Comparison of ENCODE assay signal across 8 cellular contexts in the genomic region with DNA sequence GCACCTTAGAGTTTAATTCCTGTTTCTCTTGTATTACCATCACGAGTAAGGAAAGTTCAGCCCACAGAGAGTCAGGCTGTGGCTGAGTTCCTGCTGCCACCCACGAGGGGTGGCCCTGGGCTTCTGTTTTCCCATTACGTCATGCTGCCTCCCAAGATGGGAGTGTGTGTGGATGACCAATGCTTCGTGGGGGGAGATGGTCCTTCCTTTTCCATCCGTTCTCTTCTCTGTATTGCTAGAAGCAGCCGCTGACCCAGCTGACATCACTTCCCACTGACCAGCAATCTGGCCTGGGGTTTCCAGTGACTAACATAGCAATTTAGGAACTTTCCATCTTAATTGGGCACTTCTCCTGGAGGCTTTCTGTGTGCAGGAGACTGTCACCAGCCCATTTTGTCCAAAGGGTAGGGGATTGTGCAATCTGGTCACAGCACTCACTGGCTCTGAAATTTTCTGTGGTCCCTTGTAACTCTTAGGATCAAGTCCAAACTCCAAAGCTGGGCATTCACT. TPM values are rescaled to one million over a fixed set of nuclear protein-coding genes. Genes with fewer than 3 reads are reported as not detected.
A peak's percentile ranks its signal among the peaks of the same experiment; 100 is the strongest.
DNase-seq lines count a peak whose midpoint lies in the region; ATAC-seq and TF ChIP-seq lines count a peak whose summit lies in the region.

No MANE protein-coding gene starts in this region.

- intact Hi-C loops in activated CD4-positive, alpha-beta memory T cell treated with anti-CD3 and anti-CD28 coated beads for 36 hours (cut with micrococcal nuclease) = no loop called here
- intact Hi-C loops in adrenal gland (cut with DNase I) = loop anchor here in 1 of 2 donors (10.0 kb wide), 1 partner anchor 51 kb away; no protein-coding TSS in a partner anchor

- no peak overlapping the region for H3K4me3 ChIP-seq in adrenal gland

- H3K27ac ChIP-seq in adrenal gland = peak overlapping the region in 4 of 5 donors; percentile 30 to 85 (median 68)

- CTCF ChIA-PET in activated CD4-positive, alpha-beta memory T cell treated with anti-CD3 and anti-CD28 coated beads for 36 hours (lab: Charles Lee) = interaction anchor here (0.6 to 3.1 kb wide), 3 partner anchors 13 to 21 kb away, joined by 3 to 11 read pairs (median 5); no protein-coding TSS in a partner anchor
- CTCF ChIA-PET in activated CD4-positive, alpha-beta memory T cell treated with anti-CD3 and anti-CD28 coated beads, Interleukin-2, amount 10 ng/mL, durations not matched to agents 7 days and 5 days (lab: Charles Lee) = interaction anchor here (1.2 to 1.5 kb wide), 2 partner anchors 12 to 20 kb away, joined by 3 to 6 read pairs; no protein-coding TSS in a partner anchor
- CTCF ChIA-PET in activated naive CD4-positive, alpha-beta T cell treated with anti-CD3 and anti-CD28 coated beads, Interleukin-2, amount 10 ng/mL, durations not matched to agents 7 days and 5 days (lab: Charles Lee) = interaction anchor here (0.8 to 1.8 kb wide), 4 partner anchors 9 to 52 kb away, joined by 3 to 5 read pairs (median 4); a partner anchor contains a TSS

- H3K27ac Mint-ChIP-seq in activated CD4-positive, alpha-beta memory T cell treated with anti-CD3 and anti-CD28 coated beads for 36 hours = peak overlapping the region; percentile 34
- no peak overlapping the region for H3K27ac Mint-ChIP-seq in activated CD4-positive, alpha-beta memory T cell treated with anti-CD3 and anti-CD28 coated beads, Interleukin-2, amount 10 ng/mL, durations not matched to agents 7 days and 5 days
- H3K27ac Mint-ChIP-seq in immature natural killer cell = peak overlapping the region in 4 of 6 donors; percentile 43 to 67 (median 53)
- H3K27ac Mint-ChIP-seq in stimulated activated naive B cell treated with anti-CD40 and anti-IgM and Interleukin-4, amounts not matched to agents 10 μg/mL and 1 μg/mL and 100 μg/mL, for 72 hours = peak overlapping the region; percentile 91
- no peak overlapping the region for H3K27ac Mint-ChIP-seq in activated naive CD4-positive, alpha-beta T cell treated with anti-CD3 and anti-CD28 coated beads, Interleukin-2, amount 10 ng/mL, durations not matched to agents 7 days and 5 days
- H3K27ac Mint-ChIP-seq in progenitor cell of endocrine pancreas = no peak overlapping the region

- no peaks in the 10 kb centered on the region for H3K27me3 Mint-ChIP-seq in activated CD4-positive, alpha-beta memory T cell treated with anti-CD3 and anti-CD28 coated beads for 36 hours
- H3K27me3 Mint-ChIP-seq in activated CD4-positive, alpha-beta memory T cell treated with anti-CD3 and anti-CD28 coated beads, Interleukin-2, amount 10 ng/mL, durations not matched to agents 7 days and 5 days = no peaks in the 10 kb centered on the region
- peaks cover 0 to 3% (median 0%) of the 10 kb centered on the region in 3 donors for H3K27me3 Mint-ChIP-seq in immature natural killer cell (ENCODE audit: low read depth in 3 of 3)
- no peaks in the 10 kb centered on the region for H3K27me3 Mint-ChIP-seq in stimulated activated naive B cell treated with anti-CD40 and anti-IgM and Interleukin-4, amounts not matched to agents 10 μg/mL and 1 μg/mL and 100 μg/mL, for 72 hours
- no peaks in the 10 kb centered on the region for H3K27me3 Mint-ChIP-seq in activated naive CD4-positive, alpha-beta T cell treated with anti-CD3 and anti-CD28 coated beads, Interleukin-2, amount 10 ng/mL, durations not matched to agents 7 days and 5 days
- H3K27me3 Mint-ChIP-seq in progenitor cell of endocrine pancreas = no peaks in the 10 kb centered on the region

- 47 to 62% (median 52%) methylated on average over 6 of the region's 6 CpGs for WGBS in adrenal gland, 4 donors

- DNase-seq in activated CD4-positive, alpha-beta memory T cell treated with anti-CD3 and anti-CD28 coated beads for 36 hours = peak; percentile 38
- DNase-seq in activated CD4-positive, alpha-beta memory T cell treated with anti-CD3 and anti-CD28 coated beads, Interleukin-2, amount 10 ng/mL, durations not matched to agents 7 days and 5 days = no peak
- peak; percentile 46 to 88 (median 80) for DNase-seq in adrenal gland
- DNase-seq in immature natural killer cell = no peak
- peak; percentile 46 for DNase-seq in stimulated activated naive B cell treated with anti-CD40 and anti-IgM and Interleukin-4, amounts not matched to agents 10 μg/mL and 1 μg/mL and 100 μg/mL, for 72 hours
- no peak for DNase-seq in activated naive CD4-positive, alpha-beta T cell treated with anti-CD3 and anti-CD28 coated beads, Interleukin-2, amount 10 ng/mL, durations not matched to agents 7 days and 5 days
- no peak for DNase-seq in progenitor cell of endocrine pancreas (ENCODE audit: low spot score, unreplicated experiment)
- no peak for DNase-seq in HUDEP-2 (lab: John Stamatoyannopoulos, UW; ENCODE audit: unreplicated experiment in 76 of 76)

- POLR2A ChIA-PET in activated CD4-positive, alpha-beta memory T cell treated with anti-CD3 and anti-CD28 coated beads for 36 hours (lab: Charles Lee) = no interaction called here
- POLR2A ChIA-PET in activated CD4-positive, alpha-beta memory T cell treated with anti-CD3 and anti-CD28 coated beads, Interleukin-2, amount 10 ng/mL, durations not matched to agents 7 days and 5 days (lab: Charles Lee) = interaction anchor here (1.0 kb wide), 1 partner anchor 74 kb away, joined by 3 read pairs; a partner anchor contains a TSS

- H3K4me1 Mint-ChIP-seq in activated CD4-positive, alpha-beta memory T cell treated with anti-CD3 and anti-CD28 coated beads for 36 hours (ENCODE audit: low read depth) = peaks cover 16% of the 10 kb centered on the region
- peaks cover 12% of the 10 kb centered on the region for H3K4me1 Mint-ChIP-seq in activated CD4-positive, alpha-beta memory T cell treated with anti-CD3 and anti-CD28 coated beads, Interleukin-2, amount 10 ng/mL, durations not matched to agents 7 days and 5 days
- H3K4me1 Mint-ChIP-seq in immature natural killer cell = peaks cover 32 to 41% of the 10 kb centered on the region in 2 donors
- H3K4me1 Mint-ChIP-seq in stimulated activated naive B cell treated with anti-CD40 and anti-IgM and Interleukin-4, amounts not matched to agents 10 μg/mL and 1 μg/mL and 100 μg/mL, for 72 hours = peaks cover 24 to 33% of the 10 kb centered on the region in 2 donors
- peaks cover 5% of the 10 kb centered on the region for H3K4me1 Mint-ChIP-seq in activated naive CD4-positive, alpha-beta T cell treated with anti-CD3 and anti-CD28 coated beads, Interleukin-2, amount 10 ng/mL, durations not matched to agents 7 days and 5 days
- no peaks in the 10 kb centered on the region for H3K4me1 Mint-ChIP-seq in progenitor cell of endocrine pancreas (ENCODE audit: low read depth)

- peak; percentile 85 to 87 for ATAC-seq in stimulated activated naive B cell treated with anti-CD40 and anti-IgM and Interleukin-4, amounts not matched to agents 10 μg/mL and 1 μg/mL and 100 μg/mL, for 72 hours (replicated peaks)

- peaks cover 9% of the 10 kb centered on the region for H3K36me3 Mint-ChIP-seq in activated CD4-positive, alpha-beta memory T cell treated with anti-CD3 and anti-CD28 coated beads for 36 hours
- H3K36me3 Mint-ChIP-seq in activated CD4-positive, alpha-beta memory T cell treated with anti-CD3 and anti-CD28 coated beads, Interleukin-2, amount 10 ng/mL, durations not matched to agents 7 days and 5 days (ENCODE audit: low read depth) = peaks cover 13% of the 10 kb centered on the region
- H3K36me3 Mint-ChIP-seq in immature natural killer cell = peaks cover 6 to 30% (median 10%) of the 10 kb centered on the region in 3 donors
- peaks cover 6 to 8% of the 10 kb centered on the region in 2 donors for H3K36me3 Mint-ChIP-seq in stimulated activated naive B cell treated with anti-CD40 and anti-IgM and Interleukin-4, amounts not matched to agents 10 μg/mL and 1 μg/mL and 100 μg/mL, for 72 hours
- H3K36me3 Mint-ChIP-seq in activated naive CD4-positive, alpha-beta T cell treated with anti-CD3 and anti-CD28 coated beads, Interleukin-2, amount 10 ng/mL, durations not matched to agents 7 days and 5 days = peaks cover 11% of the 10 kb centered on the region
- no peaks in the 10 kb centered on the region for H3K36me3 Mint-ChIP-seq in progenitor cell of endocrine pancreas (ENCODE audit: insufficient read depth)

- peaks cover 0 to 16% of the 10 kb centered on the region in 2 donors for H3K4me1 ChIP-seq in adrenal gland (replicated peaks in 1 of 2)

- peaks cover 9% of the 10 kb centered on the region for H3K9me3 Mint-ChIP-seq in activated CD4-positive, alpha-beta memory T cell treated with anti-CD3 and anti-CD28 coated beads for 36 hours
- peaks cover 5% of the 10 kb centered on the region for H3K9me3 Mint-ChIP-seq in activated CD4-positive, alpha-beta memory T cell treated with anti-CD3 and anti-CD28 coated beads, Interleukin-2, amount 10 ng/mL, durations not matched to agents 7 days and 5 days
- H3K9me3 Mint-ChIP-seq in immature natural killer cell (peaks cover 0 to 6% (median 2%) of the 10 kb centered on the region in 6 donors), progenitor cell of endocrine pancreas (ENCODE audit: low read depth) (no peaks in the 10 kb centered on the region)
- H3K9me3 Mint-ChIP-seq in stimulated activated naive B cell treated with anti-CD40 and anti-IgM and Interleukin-4, amounts not matched to agents 10 μg/mL and 1 μg/mL and 100 μg/mL, for 72 hours = peaks cover under 1 to 3% of the 10 kb centered on the region in 2 donors
- peaks cover 6% of the 10 kb centered on the region for H3K9me3 Mint-ChIP-seq in activated naive CD4-positive, alpha-beta T cell treated with anti-CD3 and anti-CD28 coated beads, Interleukin-2, amount 10 ng/mL, durations not matched to agents 7 days and 5 days

- no peaks in the 10 kb centered on the region for H3K36me3 ChIP-seq in adrenal gland (replicated peaks in 1 of 2)

- no peak overlapping the region for H3K4me3 Mint-ChIP-seq in activated CD4-positive, alpha-beta memory T cell treated with anti-CD3 and anti-CD28 coated beads for 36 hours
- no peak overlapping the region for H3K4me3 Mint-ChIP-seq in activated CD4-positive, alpha-beta memory T cell treated with anti-CD3 and anti-CD28 coated beads, Interleukin-2, amount 10 ng/mL, durations not matched to agents 7 days and 5 days
- H3K4me3 Mint-ChIP-seq in immature natural killer cell = peak overlapping the region in 2 of 5 donors; percentile 12 to 30
- no peak overlapping the region for H3K4me3 Mint-ChIP-seq in stimulated activated naive B cell treated with anti-CD40 and anti-IgM and Interleukin-4, amounts not matched to agents 10 μg/mL and 1 μg/mL and 100 μg/mL, for 72 hours
- H3K4me3 Mint-ChIP-seq in activated naive CD4-positive, alpha-beta T cell treated with anti-CD3 and anti-CD28 coated beads, Interleukin-2, amount 10 ng/mL, durations not matched to agents 7 days and 5 days = no peak overlapping the region
- H3K4me3 Mint-ChIP-seq in progenitor cell of endocrine pancreas (ENCODE audit: low read depth) = no peak overlapping the region

- TF ChIP-seq CTCF in adrenal gland (IDR thresholded peaks at IDR 0.05) (no peak), progenitor cell of endocrine pancreas (IDR thresholded peaks at IDR 0.05; ENCODE audit: unreplicated experiment) (no peak)

- no peaks in the 10 kb centered on the region for H3K9me3 ChIP-seq in adrenal gland (replicated peaks in 1 of 3)

- H3K27me3 ChIP-seq in adrenal gland = no peaks in the 10 kb centered on the region

- TF ChIP-seq POLR2A in adrenal gland (IDR thresholded peaks at IDR 0.05) = no peak

RNA-seq across cellular contexts. Expression of a gene that starts 9.3 kb away (rescaled TPM):
- total RNA-seq in activated CD4-positive, alpha-beta memory T cell treated with anti-CD3 and anti-CD28 coated beads for 36 hours = 1 to 10 TPM; 7.3 to 8.3 TPM
- 1 to 10 TPM; 5.1 to 5.2 TPM for total RNA-seq in activated CD4-positive, alpha-beta memory T cell treated with anti-CD3 and anti-CD28 coated beads, Interleukin-2, amount 10 ng/mL, durations not matched to agents 7 days and 5 days
- total RNA-seq in adrenal gland = 1 to 10 TPM; 2.5 to 8.7 (median 6.4) TPM
- polyA plus RNA-seq in adrenal gland = 1 to 10 TPM; 2.1 to 3.7 (median 2.3) TPM
- polyA plus RNA-seq in immature natural killer cell = 10 to 100 TPM; 14.5 to 37.5 (median 37.1) TPM
- total RNA-seq in progenitor cell of endocrine pancreas = 0.36 and 0.40 TPM in 2 replicates

RNA-seq across cellular contexts. Expression of a gene that starts 32.4 kb away (rescaled TPM):
- 10 to 100 TPM; 47.0 to 51.3 TPM for total RNA-seq in activated CD4-positive, alpha-beta memory T cell treated with anti-CD3 and anti-CD28 coated beads for 36 hours
- 10 to 100 TPM; 68.5 to 73.2 TPM for total RNA-seq in activated CD4-positive, alpha-beta memory T cell treated with anti-CD3 and anti-CD28 coated beads, Interleukin-2, amount 10 ng/mL, durations not matched to agents 7 days and 5 days
- total RNA-seq in adrenal gland = 10 to 100 TPM; 27.9 to 59.7 (median 44.5) TPM
- 10 to 100 TPM; 22.3 to 29.9 (median 28.4) TPM for polyA plus RNA-seq in adrenal gland
- polyA plus RNA-seq in immature natural killer cell = 10 to 100 TPM in 2 of 3 donors, 1 to 10 TPM in 1; 6.6 to 47.8 (median 12.7) TPM
- total RNA-seq in progenitor cell of endocrine pancreas = 70.3 and 72.5 TPM in 2 replicates

RNA-seq across cellular contexts. Expression of a gene that starts 58.5 kb away (rescaled TPM):
- total RNA-seq in activated CD4-positive, alpha-beta memory T cell treated with anti-CD3 and anti-CD28 coated beads for 36 hours = 10 to 100 TPM; 70.3 to 76.1 TPM
- total RNA-seq in activated CD4-positive, alpha-beta memory T cell treated with anti-CD3 and anti-CD28 coated beads, Interleukin-2, amount 10 ng/mL, durations not matched to agents 7 days and 5 days = 100 to 1,000 TPM; 117 to 118 TPM
- total RNA-seq in adrenal gland (100 to 1,000 TPM in 5 of 8 donors, 10 to 100 TPM in 3; 41.7 to 161 (median 109) TPM), progenitor cell of endocrine pancreas (117 and 123 TPM in 2 replicates)
- polyA plus RNA-seq in adrenal gland (100 to 1,000 TPM in 1 of 3 donors, 10 to 100 TPM in 2; 78.2 to 171 (median 94.1) TPM), immature natural killer cell (100 to 1,000 TPM; 290 to 348 (median 301) TPM)

Comparison
In these comparisons a context has a peak if more than half of its experiments do, and no peak if none do; other contexts are left out.
1. DNase-seq: peak in activated CD4-positive, alpha-beta memory T cell treated with anti-CD3 and anti-CD28 coated beads for 36 hours (single experiment), adrenal gland (7 of 7) and stimulated activated naive B cell treated with anti-CD40 and anti-IgM and Interleukin-4, amounts not matched to agents 10 μg/mL and 1 μg/mL and 100 μg/mL, for 72 hours (single experiment); none in activated CD4-positive, alpha-beta memory T cell treated with anti-CD3 and anti-CD28 coated beads, Interleukin-2, amount 10 ng/mL, durations not matched to agents 7 days and 5 days (single experiment), immature natural killer cell (0 of 3), activated naive CD4-positive, alpha-beta T cell treated with anti-CD3 and anti-CD28 coated beads, Interleukin-2, amount 10 ng/mL, durations not matched to agents 7 days and 5 days (single experiment), progenitor cell of endocrine pancreas (single experiment) and HUDEP-2 (0 of 76).
2. H3K27ac Mint-ChIP-seq: peak in activated CD4-positive, alpha-beta memory T cell treated with anti-CD3 and anti-CD28 coated beads for 36 hours (single experiment), immature natural killer cell (4 of 6) and stimulated activated naive B cell treated with anti-CD40 and anti-IgM and Interleukin-4, amounts not matched to agents 10 μg/mL and 1 μg/mL and 100 μg/mL, for 72 hours (single experiment); none in activated CD4-positive, alpha-beta memory T cell treated with anti-CD3 and anti-CD28 coated beads, Interleukin-2, amount 10 ng/mL, durations not matched to agents 7 days and 5 days (single experiment), activated naive CD4-positive, alpha-beta T cell treated with anti-CD3 and anti-CD28 coated beads, Interleukin-2, amount 10 ng/mL, durations not matched to agents 7 days and 5 days (single experiment) and progenitor cell of endocrine pancreas (single experiment).